24 cellular contexts compared by ENCODE assay signal in the genomic region with DNA sequence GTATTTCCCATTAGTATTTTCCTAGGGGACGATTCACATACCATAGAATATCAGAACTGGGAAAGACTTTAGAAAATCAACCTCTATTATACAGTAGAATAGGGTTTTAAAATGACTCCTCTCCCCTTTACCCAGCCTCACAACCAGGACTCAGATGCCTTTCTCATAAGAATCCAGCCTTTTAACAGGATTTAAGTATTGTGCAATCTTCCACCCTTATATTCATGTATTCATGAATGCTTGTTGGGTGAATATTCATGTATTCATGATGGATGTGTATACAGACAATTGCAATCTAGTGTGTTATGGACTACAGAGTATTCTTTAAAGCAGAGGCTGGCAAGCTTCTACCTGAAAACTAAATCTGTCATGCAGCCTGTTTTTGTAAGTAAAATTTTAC.
"Had no signal": no experiment of that assay in that cellular context is flagged by ENCODE, and none has a peak within 500 bp of the region (broad histone marks: within the 10 kb centered on the region; RNA-seq: fewer than 3 reads in every experiment).

No MANE protein-coding gene starts in this region.

- H3K4me3 ChIP-seq: esophagus muscularis mucosa, hepatocyte, left lung, lung, thyroid gland, upper lobe of right lung had no signal

- FAIRE-seq: colon, frontal cortex had no signal

- H3K4me3 Mint-ChIP-seq: activated CD4-positive, alpha-beta memory T cell treated with anti-CD3 and anti-CD28 coated beads for 36 hours; activated naive CD4-positive, alpha-beta T cell treated with anti-CD3 and anti-CD28 coated beads for 36 hours; activated T-cell treated with anti-CD3 and anti-CD28 coated beads, Interleukin-2, amount 50 U/mL, for 72 hours; immature natural killer cell; naive B cell had no signal

- H3K27ac ChIP-seq: esophagus muscularis mucosa, hepatocyte, left lung, thyroid gland, upper lobe of right lung had no signal

- DNase-seq: activated CD4-positive, alpha-beta memory T cell treated with anti-CD3 and anti-CD28 coated beads for 36 hours; activated CD4-positive, alpha-beta T cell treated with anti-CD3 and anti-CD28 coated beads for 48 hours; activated effector memory CD4-positive, alpha-beta T cell treated with Interleukin-2 at 50 U/mL for 16 hours; activated naive CD4-positive, alpha-beta T cell treated with anti-CD3 and anti-CD28 coated beads for 36 hours; activated T-cell treated with anti-CD3 and anti-CD28 coated beads, Interleukin-2, amount 50 U/mL, for 72 hours; aorta; central memory CD4-positive, alpha-beta T cell; effector memory CD4-positive, alpha-beta T cell; glutamatergic neuron; immature natural killer cell; kidney glomerular epithelial cell; left lung; naive B cell; occipital lobe; stimulated activated CD4-positive, alpha-beta T cell treated with anti-CD3 and anti-CD28 coated beads, Interleukin-4, amount 100 ng/mL, for 24 hours; stimulated activated naive CD8-positive, alpha-beta T cell treated with anti-CD3 and anti-CD28 coated beads, Interleukin-15, Interleukin-2, amounts not matched to agents 100 U/mL and 50 U/mL, for 24 hours; thyroid gland; upper lobe of right lung had no signal

- H3K36me3 ChIP-seq: esophagus muscularis mucosa, left lung, thyroid gland, upper lobe of right lung had no signal

- H3K27me3 Mint-ChIP-seq: activated CD4-positive, alpha-beta memory T cell treated with anti-CD3 and anti-CD28 coated beads for 36 hours; brain; naive B cell had no signal

- ATAC-seq: activated T-cell treated with anti-CD3 and anti-CD28 coated beads, Interleukin-2, amount 50 U/mL, for 72 hours; left lung; stimulated activated naive CD8-positive, alpha-beta T cell treated with anti-CD3 and anti-CD28 coated beads, Interleukin-15, Interleukin-2, amounts not matched to agents 100 U/mL and 50 U/mL, for 24 hours; upper lobe of right lung had no signal

- H3K4me1 Mint-ChIP-seq: immature natural killer cell had no signal

- H3K79me2 ChIP-seq: hepatocyte had no signal

- H3K4me2 ChIP-seq: hepatocyte had no signal

- H3K9me3 ChIP-seq: esophagus muscularis mucosa, left lung, thyroid gland, upper lobe of right lung had no signal

- H2AFZ ChIP-seq: hepatocyte had no signal

- H3K27ac Mint-ChIP-seq: activated CD4-positive, alpha-beta memory T cell treated with anti-CD3 and anti-CD28 coated beads for 36 hours; activated naive CD4-positive, alpha-beta T cell treated with anti-CD3 and anti-CD28 coated beads for 36 hours; activated T-cell treated with anti-CD3 and anti-CD28 coated beads, Interleukin-2, amount 50 U/mL, for 72 hours; immature natural killer cell; naive B cell had no signal

- H3K36me3 Mint-ChIP-seq: activated CD4-positive, alpha-beta memory T cell treated with anti-CD3 and anti-CD28 coated beads for 36 hours; brain; immature natural killer cell; naive B cell had no signal

- H3K4me1 ChIP-seq: left lung, thyroid gland, upper lobe of right lung had no signal

- H3K27me3 ChIP-seq: esophagus muscularis mucosa, left lung, thyroid gland, upper lobe of right lung had no signal
